ENCODE assay signal across 11 cellular contexts in the genomic region with DNA sequence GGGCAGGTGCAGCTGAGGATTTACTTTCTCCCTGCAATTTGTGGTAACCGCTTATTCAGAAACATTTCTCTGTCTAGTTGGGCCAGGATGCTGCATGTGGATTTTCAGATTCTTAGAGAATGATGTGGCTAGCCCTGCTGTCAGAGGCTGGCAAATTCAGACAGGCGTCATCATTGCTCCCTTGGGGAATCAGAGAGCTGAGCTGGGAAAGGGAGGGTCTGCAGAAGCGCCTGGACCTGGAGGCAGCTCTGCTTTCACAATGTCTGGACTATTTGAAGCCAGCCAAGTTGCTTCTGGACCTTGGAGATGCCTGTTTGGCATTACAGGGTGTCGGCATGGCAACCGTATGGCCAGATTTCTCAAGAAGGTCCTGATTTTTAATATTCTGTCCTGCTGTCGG. TPM values are rescaled to one million over a fixed set of nuclear protein-coding genes. Genes with fewer than 3 reads are reported as not detected.
DNase-seq lines count a peak whose midpoint lies in the region; ATAC-seq, FAIRE-seq and TF ChIP-seq lines count a peak whose summit lies in the region.
"Had no signal": no experiment of that assay in that cellular context is flagged by ENCODE, and none has a peak within 500 bp of the region (broad histone marks: within the 10 kb centered on the region; RNA-seq: fewer than 3 reads in every experiment).

No MANE protein-coding gene starts in this region.

- H3K79me2 ChIP-seq in H1 (ENCODE audit: control insufficient read depth in 1 of 2, insufficient read depth in 2 of 2, low read length in 2 of 2), result no peaks in the 10 kb centered on the region

- in situ Hi-C loops in GM13977 (cut with MboI; ENCODE audit: low pct_unique_long_range_greater_than_20kb, low sequenced_read_pairs, unreplicated experiment), result no loop called here

- FAIRE-seq in H1 (lab: Jason Lieb, UNC), result no peak

- TF ChIP-seq RAD21 in H1 (IDR thresholded peaks at IDR 0.05 in 1 of 2, conservative IDR thresholded peaks at IDR 0.05 in 1 of 2; ENCODE audit: low read depth in 2 of 2, low read length in 2 of 2), result no peak

- no peaks in the 10 kb centered on the region for H4K20me1 ChIP-seq in H1 (replicated peaks in 1 of 2; ENCODE audit: control insufficient read depth in 1 of 2, insufficient read depth in 2 of 2, low read length in 2 of 2)

- H3K14ac ChIP-seq in H1 (ENCODE audit: insufficient read length), result no peak overlapping the region

- TF ChIP-seq EP300 in H1 (IDR thresholded peaks at IDR 0.05; ENCODE audit: borderline replicate concordance in 1 of 2, low read depth in 2 of 2, low read length in 2 of 2), result no peak

- no peak overlapping the region for H3K4ac ChIP-seq in H1 (replicated peaks; ENCODE audit: insufficient read length, low read depth, low read length)

- no peak overlapping the region for H3K4me3 ChIP-seq in H1 (ENCODE audit: extremely low read depth in 1 of 4, insufficient read depth in 2 of 4, low read depth in 3 of 4, low read length in 4 of 4)

- H3K4me2 ChIP-seq in H1 (ENCODE audit: insufficient read depth in 1 of 2, low read depth in 2 of 2, low read length in 2 of 2), result no peak overlapping the region
- H3K4me2 ChIP-seq: KMS-11 had no signal

- no peaks in the 10 kb centered on the region for H3K36me3 ChIP-seq in H1 (ENCODE audit: control insufficient read depth in 2 of 4, insufficient read depth in 4 of 4, low read length in 3 of 4)

- H3K27ac Mint-ChIP-seq in neural crest cell (ENCODE audit: unreplicated experiment) (peak overlapping the region; percentile 52), progenitor cell of endocrine pancreas (no peak overlapping the region), T-helper 17 cell (no peak overlapping the region)

- H3K56ac ChIP-seq in H1 (replicated peaks; ENCODE audit: insufficient read length, low read depth, low read length), result no peak overlapping the region

- no peak overlapping the region for H3K18ac ChIP-seq in H1 (ENCODE audit: extremely low read depth, low read length)

- CTCF ChIA-PET in H1 (lab: Charles Lee; ENCODE audit: partially characterized antibody), result interaction anchor here (0.9 to 7.0 kb wide), 15 partner anchors 9 to 103 kb away, joined by 3 to 46 read pairs (median 6); no protein-coding TSS in a partner anchor

- no peak overlapping the region for H4K5ac ChIP-seq in H1 (ENCODE audit: insufficient read length, low read depth, low read length)

- no peak for ATAC-seq in T-helper 17 cell

- H3K23me2 ChIP-seq in H1 (ENCODE audit: low read depth, low read length), result peaks cover 21% of the 10 kb centered on the region

- H3K9me3 ChIP-seq in H1 (ENCODE audit: insufficient read depth in 2 of 2, low read depth in 1 of 2, low read length in 1 of 2) (no peaks in the 10 kb centered on the region), T-helper 17 cell (ENCODE audit: control insufficient read depth, low read length, poor library complexity, severe bottlenecking) (no peaks in the 10 kb centered on the region)

- H2BK120ac ChIP-seq in H1 (replicated peaks; ENCODE audit: low read depth, low read length), result no peak overlapping the region

- H3K4me1 Mint-ChIP-seq in neural crest cell (peaks cover 22% of the 10 kb centered on the region), progenitor cell of endocrine pancreas (ENCODE audit: low read depth) (peaks cover 15% of the 10 kb centered on the region), T-helper 17 cell (peaks cover 4% of the 10 kb centered on the region)

- no peak overlapping the region for H2BK12ac ChIP-seq in H1 (ENCODE audit: low read depth, low read length)

- H3K36me3 Mint-ChIP-seq in neural crest cell (ENCODE audit: low read depth) (no peaks in the 10 kb centered on the region), progenitor cell of endocrine pancreas (ENCODE audit: insufficient read depth) (no peaks in the 10 kb centered on the region), T-helper 17 cell (ENCODE audit: low read depth) (peaks cover 9% of the 10 kb centered on the region)

- H2AFZ ChIP-seq in H1 (ENCODE audit: low read length), result no peak overlapping the region

- no peak for TF ChIP-seq POLR2A in H1 (IDR thresholded peaks at IDR 0.05; ENCODE audit: control extremely low read depth in 1 of 2, low read depth in 2 of 2, low read length in 2 of 2)

- H3K9ac ChIP-seq in H1 (replicated peaks in 1 of 4; ENCODE audit: extremely low read depth in 1 of 4, low read depth in 3 of 4, low read length in 3 of 4), result no peak overlapping the region
- H3K9ac ChIP-seq: KMS-11 had no signal

- WGBS in H1 (ENCODE audit: extremely low coverage in 1 of 2, insufficient coverage in 1 of 2, insufficient read length in 1 of 2, insufficient replicate concordance in 2 of 2, low coverage in 1 of 2, low lambda C conversion rate in 2 of 2, missing lambda C conversion rate in 1 of 2), 2 experiments, result 98% methylated on average over 6 of the region's 6 CpGs; no CpG with 5 or more reads in 1 of the 2 experiments

- POLR2A ChIA-PET in H1 (lab: Charles Lee; ENCODE audit: partially characterized antibody), result interaction anchor here (1.5 to 2.9 kb wide), 2 partner anchors 12 to 134 kb away, joined by 5 to 8 read pairs; no protein-coding TSS in a partner anchor

- no peak overlapping the region for H3K23ac ChIP-seq in H1 (ENCODE audit: insufficient read length)

- H2BK20ac ChIP-seq in H1 (ENCODE audit: low read length), result no peak overlapping the region

- peaks cover 7 to 38% (median 27%) of the 10 kb centered on the region in 4 experiments; a peak in 6 of 7 replicates for H3K27me3 ChIP-seq in H1 (replicated peaks in 1 of 4; ENCODE audit: control insufficient read depth in 3 of 4, extremely low read depth in 1 of 4, insufficient read depth in 3 of 4, low read length in 3 of 4)

- H3K79me1 ChIP-seq in H1 (ENCODE audit: low read depth, low read length), result no peaks in the 10 kb centered on the region

- no peak overlapping the region for H2BK15ac ChIP-seq in H1 (ENCODE audit: low read length)

- peak overlapping the region; percentile 79 for H3K4me3 Mint-ChIP-seq in neural crest cell
- no peak overlapping the region for H3K4me3 Mint-ChIP-seq in progenitor cell of endocrine pancreas (ENCODE audit: low read depth)
- no peak overlapping the region for H3K4me3 Mint-ChIP-seq in T-helper 17 cell

- H4K8ac ChIP-seq in H1 (ENCODE audit: extremely low read depth, insufficient read depth, low read length), result no peak overlapping the region

- peak in 8 of 14 donors; percentile 17 to 87 (median 72) for DNase-seq in C1 segment of cervical spinal cord (lab: John Stamatoyannopoulos, UW)
- peak; percentile 79 for DNase-seq in NCI-H2171 (lab: John Stamatoyannopoulos, UW)
- DNase-seq in H1 (ENCODE audit: low read depth in 1 of 2, low spot score in 2 of 2), result no peak
- DNase-seq in neural crest cell (ENCODE audit: low read depth, low spot score), result no peak
- DNase-seq in GM13977 (ENCODE audit: low spot score), result no peak
- DNase-seq in progenitor cell of endocrine pancreas (ENCODE audit: low spot score, unreplicated experiment), result no peak
- no peak for DNase-seq in T-helper 17 cell
- no peak for DNase-seq in activated gamma-delta T cell treated with Interleukin-2 at 50 U/mL for 16 hours
- DNase-seq: cortex of kidney had no signal

- 0 out of 2 replicates have a peak overlapping the region, but pooled peaks have one; percentile 13 for H2BK5ac ChIP-seq in H1 (ENCODE audit: low read depth, low read length)

- no peak overlapping the region for H2AK5ac ChIP-seq in H1 (ENCODE audit: low read depth, low read length)

- H3K27me3 Mint-ChIP-seq in neural crest cell (ENCODE audit: low read depth) (peaks cover 36% of the 10 kb centered on the region), progenitor cell of endocrine pancreas (peaks cover 26% of the 10 kb centered on the region), T-helper 17 cell (peaks cover 44% of the 10 kb centered on the region)

- TF ChIP-seq CTCF in H1 (IDR thresholded peaks at IDR 0.05; ENCODE audit: control extremely low read depth in 1 of 3, insufficient read depth in 1 of 3, low read depth in 1 of 3, low read length in 3 of 3) (no peak), neural crest cell (conservative IDR thresholded peaks at IDR 0.05) (no peak), GM13977 (IDR thresholded peaks at IDR 0.05; ENCODE audit: extremely low read depth, insufficient read depth, missing control alignments) (no peak), progenitor cell of endocrine pancreas (IDR thresholded peaks at IDR 0.05; ENCODE audit: unreplicated experiment) (no peak)

- H4K91ac ChIP-seq in H1 (replicated peaks; ENCODE audit: insufficient read length, low read length), result no peak overlapping the region

- H3K9me3 Mint-ChIP-seq in neural crest cell (no peaks in the 10 kb centered on the region), progenitor cell of endocrine pancreas (ENCODE audit: low read depth) (no peaks in the 10 kb centered on the region)

- no peak overlapping the region for H3K27ac ChIP-seq in H1 (ENCODE audit: low read depth, low read length)
- H3K27ac ChIP-seq: KMS-11, VCaP had no signal

- H3K4me1 ChIP-seq in H1 (replicated peaks in 1 of 4; ENCODE audit: control insufficient read depth in 3 of 4, insufficient read depth in 4 of 4, low read length in 3 of 4), result peaks cover 5 to 13% (median 9%) of the 10 kb centered on the region in 4 experiments

TF ChIP-seq in H1, 55 proteins besides CTCF, POLR2A, EP300 and RAD21:
- TF ChIP-seq MAFK (IDR thresholded peaks at IDR 0.05; ENCODE audit: low read depth, low read length) (no peak), BACH1 (IDR thresholded peaks at IDR 0.05; ENCODE audit: low read length) (no peak), ASH2L (IDR thresholded peaks at IDR 0.05; ENCODE audit: low read length) (no peak), RFX5 (IDR thresholded peaks at IDR 0.05; ENCODE audit: borderline replicate concordance, low read depth, low read length) (no peak), EGR1 (IDR thresholded peaks at IDR 0.05; ENCODE audit: borderline replicate concordance, low read depth, low read length) (no peak), SP1 (IDR thresholded peaks at IDR 0.05; ENCODE audit: low read depth, low read length) (no peak), NRF1 (IDR thresholded peaks at IDR 0.05; ENCODE audit: low read depth, low read length) (no peak)
TF ChIP-seq in H1: peak in this region for 0.

RNA-seq across cellular contexts. Expression of gene GALNT16, which starts 3.4 kb away (rescaled TPM):
- total RNA-seq in H1 (2021; fragmentation: NEBNext Ultra II Directional; extraction: Animal tissue kit (Norgen Biotek cat#: 25700)), result 6.0 and 6.3 TPM in 2 replicates
- polyA plus RNA-seq in H1 (2011; rRNA removed), result 5.4 and 5.9 TPM in 2 replicates
- polyA plus RNA-seq in H1 (2011; cell fraction: cytosol; rRNA removed), result 5.8 TPM
- 12.2 TPM for polyA plus RNA-seq in H1 (2011; cell fraction: nucleus; rRNA removed)
- 4.5 to 5.9 TPM (median 5.3 TPM) in 4 replicates for polyA plus RNA-seq in H1 (2012, experiment 1 of 2)
- polyA plus RNA-seq in H1 (2012, experiment 2 of 2), result 7.7 TPM
- polyA plus RNA-seq in H1 (2013, experiment 1 of 2), result 7.6 TPM
- polyA plus RNA-seq in H1 (2013, experiment 2 of 2), result 7.0 TPM
- 4.4 and 4.7 TPM in 2 replicates for polyA minus RNA-seq in H1 (2011; rRNA and poly(A)+ RNA removed)
- 4.8 TPM for polyA minus RNA-seq in H1 (2011; cell fraction: cytosol; rRNA and poly(A)+ RNA removed)
- 4.8 TPM for polyA minus RNA-seq in H1 (2011; cell fraction: nucleus; rRNA and poly(A)+ RNA removed)
- total RNA-seq in neural crest cell (18.5 and 20.1 TPM in 2 replicates), progenitor cell of endocrine pancreas (9.5 and 12.7 TPM in 2 replicates), T-helper 17 cell (under 1 TPM; 0.05 TPM)

Comparison
In these comparisons a context has a peak if more than half of its experiments do, and no peak if none do; other contexts are left out.
1. DNase-seq: peak in C1 segment of cervical spinal cord (8 of 14) and NCI-H2171 (single experiment); none in H1 (0 of 2), neural crest cell (single experiment), GM13977 (single experiment), progenitor cell of endocrine pancreas (single experiment), T-helper 17 cell (0 of 3) and activated gamma-delta T cell treated with Interleukin-2 at 50 U/mL for 16 hours (single experiment).